In genomic region chr2:32039447-32040219, GRCh38 we compare ENCODE assay signal across 8 cellular contexts. TPM values are rescaled to one million over a fixed set of nuclear protein-coding genes. Genes with fewer than 3 reads are reported as not detected.
A peak's percentile ranks its signal among the peaks of the same experiment; 100 is the strongest.
DNase-seq lines count a peak whose midpoint lies in the region; ATAC-seq and TF ChIP-seq lines count a peak whose summit lies in the region.

TSS of gene DPY30 (minus strand) at chr2:32039805. CDS start at chr2:32039456, 349 bp downstream.

- H3K9me3 Mint-ChIP-seq in endothelial cell (ENCODE audit: unreplicated experiment) (no peaks in the 10 kb centered on the region), mesothelial cell of epicardium (no peaks in the 10 kb centered on the region)

- 0 out of 2 replicates have a peak, but pooled peaks have one; percentile 4 for TF ChIP-seq CTCF in OCI-LY3 (IDR thresholded peaks at IDR 0.05; ENCODE audit: low read depth, low read length)
- no peak for TF ChIP-seq CTCF in endothelial cell (IDR thresholded peaks at IDR 0.05; ENCODE audit: unreplicated experiment)
- no peak for TF ChIP-seq CTCF in mesothelial cell of epicardium (IDR thresholded peaks at IDR 0.05; ENCODE audit: unreplicated experiment)

- peak within 1 kb of the TSS; percentile 97 for H3K4me2 ChIP-seq in OCI-LY3 (ENCODE audit: low read length)

- ATAC-seq in GM21526 (IDR thresholded peaks at IDR 0.05; ENCODE audit: low FRiP score, unreplicated experiment): peak; percentile 83

- H3K4me3 Mint-ChIP-seq in endothelial cell (ENCODE audit: unreplicated experiment) (peak within 1 kb of the TSS; percentile 97), mesothelial cell of epicardium (peak within 1 kb of the TSS; percentile 95)

- peak within 1 kb of the TSS; percentile 95 for H3K4me3 ChIP-seq in OCI-LY3 (ENCODE audit: low read length)

- H3K36me3 ChIP-seq in OCI-LY3 (replicated peaks; ENCODE audit: low read depth, low read length): no peaks in the 10 kb centered on the region

- H3K4me1 ChIP-seq in OCI-LY3 (ENCODE audit: low read length): peaks cover 9% of the 10 kb centered on the region

- peak within 1 kb of the TSS; percentile 84 for H3K9ac ChIP-seq in OCI-LY3 (ENCODE audit: low read length)

- H3K9me3 ChIP-seq in OCI-LY3 (ENCODE audit: insufficient read depth, low read length): no peaks in the 10 kb centered on the region

- H2AFZ ChIP-seq in OCI-LY3 (ENCODE audit: low read depth, low read length): peak within 1 kb of the TSS; percentile 98

- H3K27me3 Mint-ChIP-seq in endothelial cell (ENCODE audit: unreplicated experiment) (no peaks in the 10 kb centered on the region), mesothelial cell of epicardium (ENCODE audit: low read depth) (no peaks in the 10 kb centered on the region)

- DNase-seq in DMS 273 (lab: John Stamatoyannopoulos, UW; ENCODE audit: unreplicated experiment): peak; percentile 97
- DNase-seq in HuH-7.5 (ENCODE audit: low spot score): peak; percentile 60
- DNase-seq in activated CD8-positive, alpha-beta memory T cell treated with anti-CD3 and anti-CD28 coated beads, Interleukin-2, amount 50 U/mL, for 4 hours: peak; percentile 89
- peak; percentile 91 for DNase-seq in endothelial cell (ENCODE audit: low spot score)
- peak; percentile 85 to 93 for DNase-seq in mesothelial cell of epicardium (ENCODE audit: low spot score in 2 of 2, unreplicated experiment in 2 of 2)
- peak; percentile 77 to 80 for DNase-seq in stimulated activated CD8-positive, alpha-beta memory T cell treated with anti-CD3 and anti-CD28 coated beads, Interleukin-15, amount 100 ng/mL, for 4 hours (ENCODE audit: low read depth in 2 of 2)

- peaks cover 10% of the 10 kb centered on the region for H3K79me2 ChIP-seq in OCI-LY3 (ENCODE audit: low read length)

- H3K27ac Mint-ChIP-seq in endothelial cell (ENCODE audit: unreplicated experiment) (peak within 1 kb of the TSS; percentile 91), mesothelial cell of epicardium (peak within 1 kb of the TSS; percentile 93)

- H3K4me1 Mint-ChIP-seq in endothelial cell (ENCODE audit: unreplicated experiment): peaks cover 6% of the 10 kb centered on the region
- peaks cover 13% of the 10 kb centered on the region for H3K4me1 Mint-ChIP-seq in mesothelial cell of epicardium

- peak within 1 kb of the TSS; percentile 74 for H3K27ac ChIP-seq in OCI-LY3 (ENCODE audit: low read length)

- no peaks in the 10 kb centered on the region for H3K27me3 ChIP-seq in OCI-LY3 (ENCODE audit: low read depth, low read length)

- no peaks in the 10 kb centered on the region for H4K20me1 ChIP-seq in OCI-LY3 (ENCODE audit: insufficient read depth, low read length)

- no peaks in the 10 kb centered on the region for H3K36me3 Mint-ChIP-seq in endothelial cell (ENCODE audit: low read depth, unreplicated experiment)
- peaks cover 4% of the 10 kb centered on the region for H3K36me3 Mint-ChIP-seq in mesothelial cell of epicardium

RNA-seq across cellular contexts. Expression of gene DPY30, which starts in this region (rescaled TPM):
- total RNA-seq in endothelial cell (ENCODE audit: unreplicated experiment): 70.1 TPM
- total RNA-seq in mesothelial cell of epicardium: 62.6 to 70.6 TPM (median 63.7 TPM) in 3 replicates

Comparison
In these comparisons a context has a peak if more than half of its experiments do, and no peak if none do; other contexts are left out.
1. Peak in every context shown above with its lines: DNase-seq, ATAC-seq, H3K4me3 ChIP-seq and H3K27ac ChIP-seq.